In the genomic region with DNA sequence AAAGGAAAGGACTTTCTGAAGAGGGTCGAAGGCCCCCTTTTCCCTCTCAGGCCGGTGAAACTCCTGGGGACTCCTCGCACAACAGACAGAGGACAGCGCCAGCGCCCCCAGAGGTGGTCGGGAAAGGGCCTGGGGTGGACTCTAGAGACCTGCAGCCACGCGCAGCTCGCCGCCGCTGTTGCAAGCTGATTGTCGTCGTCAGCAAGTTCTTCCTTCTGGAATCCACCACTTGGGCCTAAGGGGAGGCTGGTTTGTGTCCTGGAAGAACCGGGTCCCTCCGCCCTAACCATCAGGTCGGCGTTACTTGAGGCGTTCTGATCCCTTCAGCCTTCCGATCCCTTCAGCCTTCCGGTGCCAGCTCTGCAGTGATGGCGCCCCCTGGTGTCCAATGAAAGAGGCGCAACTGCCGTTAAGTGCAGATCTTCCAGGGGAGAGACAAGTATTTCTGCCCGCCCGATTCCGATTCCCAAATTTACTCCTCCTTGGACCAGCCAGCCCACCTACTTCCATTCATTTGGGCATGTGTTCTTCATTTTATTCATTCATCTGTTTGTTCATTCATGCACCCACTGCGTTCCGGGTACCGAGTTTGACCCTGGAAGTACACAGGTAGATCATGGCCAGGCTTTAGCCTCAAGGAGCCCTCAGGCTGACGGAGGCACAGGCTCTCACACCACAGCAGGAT, we compare ENCODE assay signal across 8 cellular contexts.
DNase-seq lines count a peak whose midpoint lies in the region; ATAC-seq and TF ChIP-seq lines count a peak whose summit lies in the region.

No MANE protein-coding gene starts in this region.

- DNase-seq in EL (peak; percentile 64), SHP77 treated with DMSO at 0.1 percent for 48 hours (lab: John Stamatoyannopoulos, UW) (peak; percentile 1), glomerular endothelial cell (ENCODE audit: extremely low read depth, low read depth, low spot score) (peak; percentile 16), omental fat pad (ENCODE audit: low spot score) (peak; percentile 67), suprapubic skin (ENCODE audit: low spot score in 2 of 2) (peak in 1 of 2 donors; percentile 77)
- peak; percentile 45 for DNase-seq in Jurkat, Clone E6-1 (ENCODE audit: low read depth, low spot score)
- DNase-seq in activated naive CD4-positive, alpha-beta T cell treated with Interleukin-2 at 50 U/mL for 16 hours, result peak; percentile 77

- H3K27ac ChIP-seq in suprapubic skin, result no peak overlapping the region

- 3% methylated on average over 29 of the region's 30 CpGs for WGBS in suprapubic skin

- no peaks in the 10 kb centered on the region for H3K9me3 ChIP-seq in suprapubic skin

- H3K27me3 ChIP-seq in suprapubic skin, result peaks cover 45% of the 10 kb centered on the region

- no peak for TF ChIP-seq EP300 in suprapubic skin (IDR thresholded peaks at IDR 0.05)

- peak overlapping the region; percentile 47 for H3K4me3 ChIP-seq in Jurkat, Clone E6-1 (ENCODE audit: low read length)
- peak overlapping the region; percentile 26 for H3K4me3 ChIP-seq in suprapubic skin

- ATAC-seq in omental fat pad (ENCODE audit: low FRiP score) (peak; percentile 75), GM21825 (IDR thresholded peaks at IDR 0.05; ENCODE audit: unreplicated experiment) (no peak)

- no peaks in the 10 kb centered on the region for H3K36me3 ChIP-seq in suprapubic skin

- TF ChIP-seq CTCF in omental fat pad (IDR thresholded peaks at IDR 0.05) (peak in 2 of 3 donors; percentile 67 to 69), suprapubic skin (IDR thresholded peaks at IDR 0.05) (peak; percentile 51 to 87)

- H3K4me1 ChIP-seq in suprapubic skin, result peaks cover 7% of the 10 kb centered on the region

- no peak for TF ChIP-seq POLR2A in suprapubic skin (IDR thresholded peaks at IDR 0.05)
